In the genomic region with DNA sequence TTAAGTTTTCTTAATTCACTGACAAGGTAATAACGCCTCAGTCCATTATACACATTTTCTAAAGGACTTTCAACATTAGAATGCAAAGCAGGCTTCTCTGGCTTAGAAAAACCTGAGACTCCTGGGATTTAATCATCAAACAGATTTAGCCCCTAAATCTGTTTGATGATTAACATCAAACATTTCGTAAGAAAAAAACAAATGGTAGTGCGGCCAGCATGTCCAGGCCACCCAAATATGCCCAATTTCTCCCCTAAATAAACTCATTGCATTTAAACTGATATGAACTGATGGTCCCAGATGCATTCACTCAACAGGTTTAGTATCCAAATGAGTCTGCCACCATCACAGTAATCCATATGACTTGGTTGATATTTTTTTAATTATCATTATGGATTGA, we compare ENCODE assay signal across 31 cellular contexts. TPM values are rescaled to one million over a fixed set of nuclear protein-coding genes. Genes with fewer than 3 reads are reported as not detected.
"Had no signal": no experiment of that assay in that cellular context is flagged by ENCODE, and none has a peak within 500 bp of the region (broad histone marks: within the 10 kb centered on the region; RNA-seq: fewer than 3 reads in every experiment).

No MANE protein-coding gene starts in this region.

- DNase-seq: stimulated activated CD4-positive, alpha-beta T cell treated with anti-CD3 and anti-CD28 coated beads, Interleukin-2, amount 100 ng/mL, for 48 hours; stimulated activated CD4-positive, alpha-beta T cell treated with anti-CD3 and anti-CD28 coated beads, Interleukin-4, amount 100 ng/mL, for 1 hour; stimulated activated CD4-positive, alpha-beta T cell treated with anti-CD3 and anti-CD28 coated beads, Interleukin-4, amount 100 ng/mL, for 24 hours; stimulated activated CD4-positive, alpha-beta T cell treated with anti-CD3 and anti-CD28 coated beads, Interleukin-4, amount 100 ng/mL, for 4 hours; stimulated activated CD8-positive, alpha-beta memory T cell treated with anti-CD3 and anti-CD28 coated beads, Interleukin-4, amount 100 ng/mL, for 48 hours; stimulated activated naive B cell treated with anti-CD40 and anti-IgM and Interleukin-4, amounts not matched to agents 10 μg/mL and 1 μg/mL and 100 μg/mL, for 72 hours; stimulated activated naive CD4-positive, alpha-beta T cell; stimulated activated naive CD4-positive, alpha-beta T cell treated with Interleukin-2 at 50 U/mL for 16 hours; stimulated activated naive CD8-positive, alpha-beta T cell treated with anti-CD3 and anti-CD28 coated beads, Interleukin-15, amount 100 ng/mL, for 72 hours; stimulated activated naive CD8-positive, alpha-beta T cell treated with anti-CD3 and anti-CD28 coated beads, Interleukin-15, Interleukin-2, amounts not matched to agents 100 U/mL and 50 U/mL, for 24 hours; stomach; substantia nigra; testis; thyroid gland; tibial artery; transverse colon; trophoblast cell; upper lobe of left lung; upper lobe of right lung; uterus had no signal

- H3K27me3 ChIP-seq: testis, thyroid gland, tibial artery, tibial nerve, upper lobe of left lung, upper lobe of right lung, uterus, vagina had no signal

- H3K36me3 ChIP-seq: thoracic aorta, thyroid gland, transverse colon, upper lobe of right lung, uterus, vagina had no signal

- ATAC-seq: stimulated activated effector memory CD8-positive, alpha-beta T cell treated with anti-CD3 and anti-CD28 coated beads, Interleukin-12 subunit alpha, Interleukin-12 subunit beta, amount 100 ng/mL, for 72 hours; stimulated activated memory B cell treated with anti-CD40 and anti-IgM and Interleukin-4, amounts not matched to agents 10 μg/mL and 1 μg/mL and 100 μg/mL, for 72 hours; stimulated activated naive B cell treated with anti-CD40 and anti-IgM and Interleukin-4, amounts not matched to agents 10 μg/mL and 1 μg/mL and 100 μg/mL, for 72 hours; stimulated activated naive CD8-positive, alpha-beta T cell treated with anti-CD3 and anti-CD28 coated beads, Interleukin-15, amount 100 ng/mL, for 72 hours; stimulated activated naive CD8-positive, alpha-beta T cell treated with anti-CD3 and anti-CD28 coated beads, Interleukin-15, Interleukin-2, amounts not matched to agents 100 U/mL and 50 U/mL, for 24 hours; upper lobe of right lung had no signal

- H3K27ac ChIP-seq: stomach, suprapubic skin, testis, thoracic aorta, thyroid gland, tibial artery, tibial nerve, transverse colon, upper lobe of left lung, upper lobe of right lung, uterus, vagina had no signal

- H3K4me3 ChIP-seq: stomach, suprapubic skin, testis, thoracic aorta, thyroid gland, tibial artery, tibial nerve, transverse colon, upper lobe of left lung, upper lobe of right lung, uterus, vagina had no signal

- FAIRE-seq: urothelium cell line had no signal

- H3K4me1 ChIP-seq: stomach, suprapubic skin, testis, thyroid gland, tibial artery, tibial nerve, transverse colon, upper lobe of left lung, upper lobe of right lung, uterus, vagina had no signal

- H3K9me3 ChIP-seq: stomach, suprapubic skin, testis, thoracic aorta, thyroid gland, tibial artery, tibial nerve, transverse colon, upper lobe of left lung, upper lobe of right lung, uterus, vagina had no signal

RNA-seq across cellular contexts. Expression of a gene that starts 6.2 kb away (rescaled TPM):
- total RNA-seq: thoracic aorta had no signal

RNA-seq across cellular contexts. Expression of a gene that starts 24.6 kb away (rescaled TPM):
- total RNA-seq: stomach, vagina had no signal

RNA-seq across cellular contexts. Expression of a gene that starts 47.2 kb away (rescaled TPM):
- total RNA-seq: stomach, subcutaneous adipose tissue, thoracic aorta, thyroid gland, transverse colon, upper lobe of left lung, upper lobe of right lung, ureter, urinary bladder, uterus, vagina had no signal
- polyA plus RNA-seq: stomach, thymus, urinary bladder had no signal
